8 cellular contexts compared by ENCODE assay signal in the genomic region with DNA sequence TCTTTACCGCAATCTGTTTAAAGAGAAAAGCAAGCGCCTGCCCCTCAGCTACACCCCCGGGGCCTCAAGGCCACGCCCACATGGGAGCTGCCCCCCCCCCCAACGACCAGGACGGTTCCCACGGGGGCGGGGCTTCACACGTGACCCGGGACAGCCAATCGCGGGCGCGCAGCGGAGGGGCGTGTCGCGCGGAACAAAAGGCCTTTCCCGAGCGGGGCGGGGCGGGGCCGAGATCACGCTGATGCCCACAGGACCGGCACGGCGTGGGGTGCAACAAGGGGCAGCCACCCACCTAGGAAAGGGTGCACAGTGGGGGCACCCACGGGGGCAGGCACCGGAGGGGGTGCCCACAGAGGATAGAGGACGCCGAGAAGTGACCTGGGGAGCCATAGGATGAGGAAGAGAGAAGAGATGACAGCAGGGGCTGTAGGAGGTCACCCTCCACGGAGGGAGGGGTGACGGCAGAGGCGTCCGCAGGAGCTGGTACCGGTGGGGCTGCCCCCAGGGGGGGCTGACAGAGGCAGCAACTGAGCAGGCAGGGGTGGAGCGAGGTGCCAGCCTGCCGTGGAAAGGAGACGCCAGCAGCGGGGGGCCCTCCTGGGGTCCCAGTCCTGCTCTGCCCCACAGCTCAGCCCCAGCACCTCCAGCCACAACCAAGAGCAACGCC. TPM values are rescaled to one million over a fixed set of nuclear protein-coding genes. Genes with fewer than 3 reads are reported as not detected.
DNase-seq lines count a peak whose midpoint lies in the region; ATAC-seq lines count a peak whose summit lies in the region.

No MANE protein-coding gene starts in this region.

- DNase-seq in SIG-M5 treated with dmso at 0.1 percent for 504 hours (lab: John Stamatoyannopoulos, UW; ENCODE audit: unreplicated experiment) (peak; percentile 73), SIG-M5 (lab: John Stamatoyannopoulos, UW) (no peak), NCI-H446 (lab: John Stamatoyannopoulos, UW) (peak; percentile 69 to 92), cerebellum (ENCODE audit: low spot score) (peak; percentile 93), kidney glomerular epithelial cell (lab: John Stamatoyannopoulos, UW) (peak; percentile 50)
- peak; percentile 96 to 97 for DNase-seq in activated CD4-positive, alpha-beta T cell treated with anti-CD3 and anti-CD28 coated beads for 24 hours (ENCODE audit: low read depth in 2 of 2)
- DNase-seq in stimulated activated CD4-positive, alpha-beta T cell treated with anti-CD3 and anti-CD28 coated beads, Interleukin-15, amount 100 ng/mL, for 1 hour (ENCODE audit: low read depth in 1 of 2, low spot score in 1 of 2): peak; percentile 97

- peak; percentile 81 for ATAC-seq in HG03135 (IDR thresholded peaks at IDR 0.05; ENCODE audit: unreplicated experiment)

RNA-seq across cellular contexts. Expression of a gene that starts 6.2 kb away (rescaled TPM):
- total RNA-seq in cerebellum: 24.2 TPM

RNA-seq across cellular contexts. Expression of a gene that starts 12.2 kb away (rescaled TPM):
- 7.0 TPM for total RNA-seq in cerebellum

RNA-seq across cellular contexts. Expression of a gene that starts 22.6 kb away (rescaled TPM):
- not detected for total RNA-seq in cerebellum

RNA-seq across cellular contexts. Expression of a gene that starts 36.1 kb away (rescaled TPM):
- 1.00 TPM for total RNA-seq in cerebellum

RNA-seq across cellular contexts. Expression of a gene that starts 56.6 kb away (rescaled TPM):
- total RNA-seq in cerebellum: 18.4 TPM
